8 cellular contexts compared by ENCODE assay signal in the genomic region with DNA sequence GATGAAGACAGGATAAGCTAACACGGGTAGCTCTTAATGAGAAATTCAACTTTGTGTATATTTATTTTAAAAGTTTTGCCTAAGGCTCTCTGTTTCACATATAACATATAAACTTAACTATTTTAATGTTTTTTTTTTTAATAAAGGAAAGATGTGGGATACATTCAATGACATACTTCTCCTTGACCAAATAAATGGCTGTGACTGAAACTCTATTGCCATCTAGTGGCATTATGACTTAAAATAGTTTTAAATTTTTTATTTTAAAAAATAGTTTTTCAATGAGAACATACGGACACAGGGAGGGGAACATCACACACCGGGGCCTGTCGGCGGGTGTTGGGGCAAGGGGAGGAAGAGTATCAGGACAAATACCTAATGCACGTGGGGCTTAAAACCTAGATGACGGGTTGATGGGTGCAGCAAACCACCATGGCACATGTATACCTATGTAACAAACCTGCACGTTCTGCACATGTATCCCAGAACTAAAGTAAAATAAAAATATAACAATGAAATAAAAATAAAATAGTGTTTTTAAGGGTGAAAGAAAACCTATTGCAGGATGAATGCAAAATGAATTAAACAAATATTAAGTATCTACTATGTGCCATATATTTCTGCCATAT.
DNase-seq lines count a peak whose midpoint lies in the region; ATAC-seq and TF ChIP-seq lines count a peak whose summit lies in the region.

No MANE protein-coding gene starts in this region.

- POLR2A ChIA-PET in Panc1 (lab: Charles Lee): interaction anchor here (0.7 kb wide), 1 partner anchor 185 kb away, joined by 4 read pairs; no protein-coding TSS in a partner anchor

- H3K9me3 ChIP-seq in Panc1 (ENCODE audit: control insufficient read depth, insufficient read depth, low read depth, low read length): no peaks in the 10 kb centered on the region
- H3K9me3 ChIP-seq in fibroblast of lung (ENCODE audit: control insufficient read depth, insufficient read depth, low read depth, low read length): no peaks in the 10 kb centered on the region
- no peaks in the 10 kb centered on the region for H3K9me3 ChIP-seq in skeletal muscle satellite cell (replicated peaks; ENCODE audit: low read length)
- no peaks in the 10 kb centered on the region for H3K9me3 ChIP-seq in uterus

- H3K4me2 ChIP-seq in fibroblast of lung (ENCODE audit: extremely low read depth, insufficient read depth, low read length): no peak overlapping the region
- H3K4me2 ChIP-seq in skeletal muscle satellite cell (ENCODE audit: low read length): no peak overlapping the region

- intact Hi-C loops in Panc1 (cut with micrococcal nuclease; ENCODE audit: unreplicated experiment): loop anchor here (1.0 kb wide), 1 partner anchor 10 kb away; no protein-coding TSS in a partner anchor
- intact Hi-C loops in uterus (cut with DNase I; ENCODE audit: low total_unique reads): no loop called here

- H4K20me1 ChIP-seq in fibroblast of lung (ENCODE audit: control insufficient read depth, extremely low read depth, insufficient read depth, low read length): no peaks in the 10 kb centered on the region

- no peak overlapping the region for H3K27ac ChIP-seq in Panc1 (ENCODE audit: low read length)
- H3K27ac ChIP-seq in fibroblast of lung (ENCODE audit: insufficient read depth, low read length): no peak overlapping the region
- H3K27ac ChIP-seq in uterus: no peak overlapping the region

- H3K9ac ChIP-seq in fibroblast of lung (ENCODE audit: insufficient read depth, low read length) (no peak overlapping the region), skeletal muscle satellite cell (ENCODE audit: low read depth, low read length) (peak overlapping the region; percentile 40)

- ATAC-seq in Panc1 (peak; percentile 42; the same call in 1 of the 2 replicates), HG03432 (IDR thresholded peaks at IDR 0.05; ENCODE audit: unreplicated experiment) (no peak)

- CTCF ChIA-PET in Panc1 (lab: Charles Lee): interaction anchor here (0.6 to 1.2 kb wide), 4 partner anchors 48 to 148 kb away, joined by 3 to 5 read pairs (median 3); no protein-coding TSS in a partner anchor

- BruUV-seq in Panc1 (replicated peaks; lab: Mats Ljungman, UMichigan): no TSS peak

- DNase-seq in AG20443 (ENCODE audit: low spot score) (peak; percentile 22), HFF-Myc (ENCODE audit: extremely low read depth, low read depth) (peak; percentile 17), Panc1 (ENCODE audit: low read depth, low spot score) (no peak), fibroblast of lung (ENCODE audit: low read depth in 2 of 2) (peak; percentile 55 to 74), uterus (no peak), mesenteric fat pad (ENCODE audit: low spot score) (no peak)

- H3K4me3 ChIP-seq in HFF-Myc (replicated peaks; ENCODE audit: low read depth, low read length) (no peak overlapping the region), Panc1 (ENCODE audit: low read depth in 2 of 2, low read length in 2 of 2) (no peak overlapping the region), fibroblast of lung (replicated peaks in 1 of 4; ENCODE audit: control extremely low read depth in 1 of 4, insufficient read depth in 1 of 4, low read depth in 3 of 4, low read length in 4 of 4) (no peak overlapping the region), skeletal muscle satellite cell (ENCODE audit: low read length) (no peak overlapping the region), uterus (no peak overlapping the region)

- in situ Hi-C loops in Panc1 (cut with HindIII; ENCODE audit: low pct_unique_long_range_greater_than_20kb, low sequenced_read_pairs): no loop called here

- H2AFZ ChIP-seq in fibroblast of lung (ENCODE audit: low read length): no peak overlapping the region

- no peaks in the 10 kb centered on the region for H3K4me1 ChIP-seq in Panc1 (ENCODE audit: control insufficient read depth, insufficient read depth, low read length)
- H3K4me1 ChIP-seq in fibroblast of lung (ENCODE audit: control insufficient read depth, extremely low read depth, insufficient read depth, low read length): peaks cover 5% of the 10 kb centered on the region
- H3K4me1 ChIP-seq in skeletal muscle satellite cell (ENCODE audit: control insufficient read depth, insufficient read depth, low read length): peaks cover 13% of the 10 kb centered on the region
- H3K4me1 ChIP-seq in uterus: no peaks in the 10 kb centered on the region

- no peaks in the 10 kb centered on the region for H3K79me2 ChIP-seq in fibroblast of lung (ENCODE audit: control insufficient read depth, insufficient read depth, low read length)

- TF ChIP-seq CTCF in HFF-Myc (IDR thresholded peaks at IDR 0.05; ENCODE audit: low read depth, low read length, missing control alignments): peak; percentile 9
- TF ChIP-seq CTCF in Panc1 (IDR thresholded peaks at IDR 0.05): peak; percentile 73
- peak in 1 of 2 donors; percentile 40 for TF ChIP-seq CTCF in fibroblast of lung (conservative IDR thresholded peaks at IDR 0.05 in 1 of 2, IDR thresholded peaks at IDR 0.05 in 1 of 2; ENCODE audit: low read depth in 1 of 2, low read length in 2 of 2)
- peak in 2 of 4 experiments; percentile 34 to 50 for TF ChIP-seq CTCF in uterus (IDR thresholded peaks at IDR 0.05)

- no peak for TF ChIP-seq POLR2A in uterus (IDR thresholded peaks at IDR 0.05)

- H3K27me3 ChIP-seq in Panc1 (ENCODE audit: control insufficient read depth, insufficient read depth, low read length) (no peaks in the 10 kb centered on the region), fibroblast of lung (ENCODE audit: control insufficient read depth, insufficient read depth, low read length) (no peaks in the 10 kb centered on the region), skeletal muscle satellite cell (ENCODE audit: control insufficient read depth, insufficient read depth, low read length) (no peaks in the 10 kb centered on the region), uterus (no peaks in the 10 kb centered on the region)

- H3K36me3 ChIP-seq in Panc1 (ENCODE audit: control insufficient read depth, insufficient read depth, low read length) (peaks cover 17% of the 10 kb centered on the region), fibroblast of lung (ENCODE audit: control insufficient read depth, insufficient read depth, low read length) (no peaks in the 10 kb centered on the region), skeletal muscle satellite cell (ENCODE audit: insufficient read depth, low read length) (peaks cover 4% of the 10 kb centered on the region), uterus (no peaks in the 10 kb centered on the region)

Comparison
In these comparisons a context has a peak if more than half of its experiments do, and no peak if none do; other contexts are left out.
1. DNase-seq: peak in AG20443 (single experiment), HFF-Myc (single experiment) and fibroblast of lung (2 of 2); none in Panc1 (single experiment), uterus (0 of 2) and mesenteric fat pad (single experiment).